ENCODE assay signal across 1 cellular context in the genomic region with DNA sequence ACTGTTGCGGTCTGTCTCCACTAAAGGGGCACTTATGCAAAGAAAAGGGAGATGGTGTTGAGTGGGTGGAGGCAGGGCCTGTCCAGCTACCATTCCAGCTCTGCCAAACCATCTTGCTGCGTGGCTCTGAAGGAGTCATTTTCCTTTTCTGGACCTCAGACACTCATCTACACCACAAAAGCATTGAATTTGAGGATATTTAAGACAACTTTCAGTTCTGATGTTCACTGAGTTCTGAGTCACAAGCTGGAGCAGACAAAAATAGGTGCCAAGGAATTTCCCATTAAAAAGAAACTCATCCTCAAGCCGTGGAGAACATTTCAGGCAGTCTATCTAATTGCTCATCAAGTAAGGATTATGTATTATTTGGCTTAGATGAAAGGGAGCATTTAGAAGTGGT.
TF ChIP-seq lines count a peak whose summit lies in the region.

No MANE protein-coding gene starts in this region.

TF ChIP-seq in GM12878, 131 proteins besides CTCF, POLR2A, EP300 and RAD21 (continued from another document):
- no peak for TF ChIP-seq CBFB (IDR thresholded peaks at IDR 0.05; ENCODE audit: low read depth)
